In genomic region chrX:120195786-120196185, GRCh38 we compare ENCODE assay signal across 18 cellular contexts. TPM values are rescaled to one million over a fixed set of nuclear protein-coding genes. Genes with fewer than 3 reads are reported as not detected.
"Had no signal": no experiment of that assay in that cellular context is flagged by ENCODE, and none has a peak within 500 bp of the region (broad histone marks: within the 10 kb centered on the region; RNA-seq: fewer than 3 reads in every experiment).

No MANE protein-coding gene starts in this region.

RNA-seq across cellular contexts. Expression of gene RHOXF2, which starts 37.4 kb away (rescaled TPM):
- total RNA-seq: dermis microvascular lymphatic vessel endothelial cell; endodermal cell; esophagus mucosa; esophagus squamous epithelium; gastrocnemius medialis; glomerular endothelial cell; heart right ventricle; kidney; left colon; left ventricle myocardium inferior; lower leg skin; lower lobe of right lung; lung microvascular endothelial cell; mesenteric fat pad; mesothelial cell of epicardium; mucosa of descending colon; myocyte; naive thymus-derived CD8-positive, alpha-beta T cell had no signal
- polyA plus RNA-seq: heart right ventricle; naive thymus-derived CD8-positive, alpha-beta T cell had no signal
